In the genomic region with DNA sequence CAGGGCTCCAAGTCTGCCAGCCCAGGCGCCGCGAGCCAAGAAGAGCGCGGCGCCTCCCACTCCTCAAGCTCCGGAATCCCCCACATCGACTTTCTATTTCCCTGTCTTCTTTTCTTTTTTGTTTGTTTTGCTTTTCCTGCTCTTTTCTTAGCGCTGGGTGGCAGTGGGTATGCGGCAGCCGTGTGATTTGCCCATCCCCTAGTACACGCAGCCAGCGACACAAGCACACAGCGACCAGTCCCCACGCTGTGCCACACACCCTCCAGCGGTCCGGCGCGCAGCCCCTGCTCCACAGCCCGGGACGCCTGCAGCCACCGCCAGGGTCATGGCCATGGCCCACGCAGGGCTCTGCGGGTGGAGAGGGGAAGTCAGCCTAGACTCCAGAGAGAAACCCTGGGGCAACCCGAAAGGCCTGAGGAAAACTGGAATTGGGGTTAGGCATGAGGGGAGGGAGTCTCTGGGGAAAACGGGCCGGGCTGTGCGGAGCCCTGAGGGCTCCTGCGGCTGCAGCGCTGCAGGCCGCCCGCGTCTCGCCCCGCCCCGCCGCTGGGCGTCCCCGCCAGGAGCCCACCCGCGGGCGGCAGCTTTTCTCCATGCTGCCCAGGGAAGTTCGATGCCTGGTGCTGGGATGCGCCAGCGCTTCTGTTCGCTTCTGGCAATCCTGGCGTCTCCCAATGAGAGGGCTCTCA, we compare ENCODE assay signal across 9 cellular contexts. TPM values are rescaled to one million over a fixed set of nuclear protein-coding genes. Genes with fewer than 3 reads are reported as not detected.
DNase-seq lines count a peak whose midpoint lies in the region; ATAC-seq and TF ChIP-seq lines count a peak whose summit lies in the region.
"Had no signal": no experiment of that assay in that cellular context is flagged by ENCODE, and none has a peak within 500 bp of the region (broad histone marks: within the 10 kb centered on the region; RNA-seq: fewer than 3 reads in every experiment).

No MANE protein-coding gene starts in this region.

- peaks cover 20% of the 10 kb centered on the region for H3K27me3 Mint-ChIP-seq in activated T-helper 1 cell treated with anti-CD3 and anti-CD28 coated beads, Interleukin-12 subunit alpha, Interleukin-12 subunit beta, Interleukin-2, Interleukin-4 antibody, amounts not matched to agents 30 ng/mL and 10 ng/mL and 1 ng/mL, durations not matched to agents 14 hours and 24 hours and 36 hours (ENCODE audit: insufficient read depth)

- no peak overlapping the region for H3K27ac Mint-ChIP-seq in activated T-helper 1 cell treated with anti-CD3 and anti-CD28 coated beads, Interleukin-12 subunit alpha, Interleukin-12 subunit beta, Interleukin-2, Interleukin-4 antibody, amounts not matched to agents 30 ng/mL and 10 ng/mL and 1 ng/mL, durations not matched to agents 14 hours and 24 hours and 36 hours
- H3K27ac Mint-ChIP-seq: memory B cell had no signal

- peak overlapping the region; percentile 93 for H3K4me2 ChIP-seq in hepatocyte

- no peak for DNase-seq in astrocyte of the cerebellum (ENCODE audit: low read depth)
- DNase-seq in hepatocyte (ENCODE audit: low spot score) = peak; percentile 12
- DNase-seq in psoas muscle = peak; percentile 11 to 26
- no peak for DNase-seq in medulla oblongata (ENCODE audit: extremely low spot score)
- DNase-seq in effector CD4-positive, alpha-beta T cell = no peak
- no peak for DNase-seq in activated T-helper 1 cell treated with anti-CD3 and anti-CD28 coated beads, Interleukin-12 subunit alpha, Interleukin-12 subunit beta, Interleukin-2, Interleukin-4 antibody, amounts not matched to agents 30 ng/mL and 10 ng/mL and 1 ng/mL, durations not matched to agents 14 hours and 24 hours and 36 hours (ENCODE audit: low spot score)
- DNase-seq in putamen (ENCODE audit: low spot score) = no peak

- no peaks in the 10 kb centered on the region for H3K79me2 ChIP-seq in hepatocyte

- WGBS in hepatocyte (ENCODE audit: low lambda C conversion rate, missing lambda C conversion rate) = 3% methylated on average over 36 of the region's 47 CpGs
- 0 to 1% (median 1%) methylated on average over 35 to 47 of the region's 47 CpGs for WGBS in psoas muscle, 3 donors

- ATAC-seq in psoas muscle = no peak

- no peaks in the 10 kb centered on the region for H4K20me1 ChIP-seq in hepatocyte (ENCODE audit: insufficient read depth, poor library complexity, severe bottlenecking)

- H3K36me3 Mint-ChIP-seq in activated T-helper 1 cell treated with anti-CD3 and anti-CD28 coated beads, Interleukin-12 subunit alpha, Interleukin-12 subunit beta, Interleukin-2, Interleukin-4 antibody, amounts not matched to agents 30 ng/mL and 10 ng/mL and 1 ng/mL, durations not matched to agents 14 hours and 24 hours and 36 hours (ENCODE audit: low read depth) = no peaks in the 10 kb centered on the region
- H3K36me3 Mint-ChIP-seq: memory B cell had no signal

- TF ChIP-seq CTCF in astrocyte of the cerebellum (IDR thresholded peaks at IDR 0.05; ENCODE audit: low read depth, low read length, missing control alignments) (no peak), hepatocyte (IDR thresholded peaks at IDR 0.05; ENCODE audit: poor library complexity) (no peak), psoas muscle (IDR thresholded peaks at IDR 0.05) (no peak)

- no peak overlapping the region for H3K4me3 Mint-ChIP-seq in activated T-helper 1 cell treated with anti-CD3 and anti-CD28 coated beads, Interleukin-12 subunit alpha, Interleukin-12 subunit beta, Interleukin-2, Interleukin-4 antibody, amounts not matched to agents 30 ng/mL and 10 ng/mL and 1 ng/mL, durations not matched to agents 14 hours and 24 hours and 36 hours
- H3K4me3 Mint-ChIP-seq: memory B cell had no signal

- intact Hi-C loops in psoas muscle (cut with DNase I) = no loop called here
- intact Hi-C loops in activated T-helper 1 cell treated with anti-CD3 and anti-CD28 coated beads, Interleukin-12 subunit alpha, Interleukin-12 subunit beta, Interleukin-2, Interleukin-4 antibody, amounts not matched to agents 30 ng/mL and 10 ng/mL and 1 ng/mL, durations not matched to agents 14 hours and 24 hours and 36 hours (cut with micrococcal nuclease) = no loop called here

- no peaks in the 10 kb centered on the region for H3K9me3 Mint-ChIP-seq in activated T-helper 1 cell treated with anti-CD3 and anti-CD28 coated beads, Interleukin-12 subunit alpha, Interleukin-12 subunit beta, Interleukin-2, Interleukin-4 antibody, amounts not matched to agents 30 ng/mL and 10 ng/mL and 1 ng/mL, durations not matched to agents 14 hours and 24 hours and 36 hours
- H3K9me3 Mint-ChIP-seq: memory B cell had no signal

- H3K27ac ChIP-seq in hepatocyte (no peak overlapping the region), psoas muscle (no peak overlapping the region)

- H3K27me3 ChIP-seq in hepatocyte = peaks cover 69% of the 10 kb centered on the region
- H3K27me3 ChIP-seq in psoas muscle (ENCODE audit: insufficient read depth in 3 of 3, low read length in 2 of 3) = peaks cover 8 to 41% (median 24%) of the 10 kb centered on the region in 3 donors

- H3K4me3 ChIP-seq in astrocyte of the cerebellum (ENCODE audit: low read depth, low read length) (peak overlapping the region; percentile 57), hepatocyte (peak overlapping the region; percentile 21), psoas muscle (peak overlapping the region; percentile 18)

- peak overlapping the region; percentile 54; the same call in 1 of the 2 replicates for H3K9ac ChIP-seq in ES-I3 (ENCODE audit: low read depth, low read length)

- H3K4me1 ChIP-seq in ES-I3 (ENCODE audit: insufficient read depth, low read length) (no peaks in the 10 kb centered on the region), hepatocyte (ENCODE audit: insufficient read depth) (peaks cover 14% of the 10 kb centered on the region), psoas muscle (no peaks in the 10 kb centered on the region)

- H2AFZ ChIP-seq in hepatocyte = peak overlapping the region; percentile 45

- H3K9me3 ChIP-seq in ES-I3 (ENCODE audit: control insufficient read depth, insufficient read depth, low read length) (no peaks in the 10 kb centered on the region), hepatocyte (ENCODE audit: low read depth) (no peaks in the 10 kb centered on the region), psoas muscle (no peaks in the 10 kb centered on the region)

- H3K9me2 ChIP-seq in hepatocyte (replicated peaks; ENCODE audit: insufficient read depth) = no peaks in the 10 kb centered on the region

- in situ Hi-C loops in astrocyte of the cerebellum (cut with HindIII; ENCODE audit: low sequenced_read_pairs) = no loop called here

- no peaks in the 10 kb centered on the region for H3K36me3 ChIP-seq in ES-I3 (ENCODE audit: insufficient read depth, low read length)
- no peaks in the 10 kb centered on the region for H3K36me3 ChIP-seq in hepatocyte (replicated peaks; ENCODE audit: insufficient read depth, low read depth)
- no peaks in the 10 kb centered on the region for H3K36me3 ChIP-seq in psoas muscle (ENCODE audit: insufficient read depth in 1 of 2, low read depth in 1 of 2)

- no peaks in the 10 kb centered on the region for H3K4me1 Mint-ChIP-seq in activated T-helper 1 cell treated with anti-CD3 and anti-CD28 coated beads, Interleukin-12 subunit alpha, Interleukin-12 subunit beta, Interleukin-2, Interleukin-4 antibody, amounts not matched to agents 30 ng/mL and 10 ng/mL and 1 ng/mL, durations not matched to agents 14 hours and 24 hours and 36 hours (ENCODE audit: low read depth)

RNA-seq across cellular contexts. Expression of a gene that starts 2.5 kb away (rescaled TPM):
- 5.3 and 7.5 TPM in 2 replicates for total RNA-seq in hepatocyte
- 2.3 and 3.4 TPM in 2 replicates for polyA plus RNA-seq in hepatocyte
- total RNA-seq in psoas muscle = not detected
- not detected for polyA plus RNA-seq in psoas muscle
- not detected in 2 replicates for total RNA-seq in activated T-helper 1 cell treated with anti-CD3 and anti-CD28 coated beads, Interleukin-12 subunit alpha, Interleukin-12 subunit beta, Interleukin-2, Interleukin-4 antibody, amounts not matched to agents 30 ng/mL and 10 ng/mL and 1 ng/mL, durations not matched to agents 14 hours and 24 hours and 36 hours

Comparison
In these comparisons a context has a peak if more than half of its experiments do, and no peak if none do; other contexts are left out.
1. DNase-seq: peak in hepatocyte (single experiment) and psoas muscle (2 of 2); none in astrocyte of the cerebellum (single experiment), medulla oblongata (single experiment), effector CD4-positive, alpha-beta T cell (single experiment), activated T-helper 1 cell treated with anti-CD3 and anti-CD28 coated beads, Interleukin-12 subunit alpha, Interleukin-12 subunit beta, Interleukin-2, Interleukin-4 antibody, amounts not matched to agents 30 ng/mL and 10 ng/mL and 1 ng/mL, durations not matched to agents 14 hours and 24 hours and 36 hours (single experiment) and putamen (single experiment).
2. Peak in every context shown above with its lines, with median percentiles within 50 percentile points of each other: H3K4me3 ChIP-seq.